In genomic region chr13:37306778-37307544, GRCh38 we compare ENCODE assay signal across 14 cellular contexts.
DNase-seq lines count a peak whose midpoint lies in the region; ATAC-seq and TF ChIP-seq lines count a peak whose summit lies in the region.
"Had no signal": no experiment of that assay in that cellular context is flagged by ENCODE, and none has a peak within 500 bp of the region (broad histone marks: within the 10 kb centered on the region; RNA-seq: fewer than 3 reads in every experiment).

No MANE protein-coding gene starts in this region.

- DNase-seq in HCEC 1CT, result peak; percentile 94
- peak; percentile 72 for DNase-seq in SW480 (ENCODE audit: low spot score)
- peak; percentile 97 for DNase-seq in fibroblast of mammary gland (ENCODE audit: low read depth)
- peak; percentile 55 for DNase-seq in smooth muscle cell of the brain vasculature (ENCODE audit: low read depth, low spot score)
- DNase-seq in activated naive CD4-positive, alpha-beta T cell treated with anti-CD3 and anti-CD28 coated beads, Interleukin-2, amount 10 ng/mL, durations not matched to agents 7 days and 5 days, result no peak
- no peak for DNase-seq in NCI-H446 treated with DMSO at 0.1 percent for 48 hours (lab: John Stamatoyannopoulos, UW)
- DNase-seq in activated CD4-positive, alpha-beta memory T cell treated with anti-CD3 and anti-CD28 coated beads, Interleukin-2, amount 10 ng/mL, durations not matched to agents 7 days and 5 days, result no peak
- DNase-seq in gastrocnemius medialis, result no peak
- DNase-seq: activated CD4-positive, CD25-positive, alpha-beta regulatory T cell treated with anti-CD3 and anti-CD28 coated beads, Interleukin-2, amount 50 U/mL, for 72 hours; activated gamma-delta T cell; dorsolateral prefrontal cortex; stimulated activated CD8-positive, alpha-beta memory T cell treated with anti-CD3 and anti-CD28 coated beads, Interleukin-4, amount 100 ng/mL, for 48 hours had no signal

- CTCF ChIA-PET in activated naive CD4-positive, alpha-beta T cell treated with anti-CD3 and anti-CD28 coated beads, Interleukin-2, amount 10 ng/mL, durations not matched to agents 7 days and 5 days (lab: Charles Lee), result no interaction called here
- CTCF ChIA-PET in activated CD4-positive, alpha-beta memory T cell treated with anti-CD3 and anti-CD28 coated beads, Interleukin-2, amount 10 ng/mL, durations not matched to agents 7 days and 5 days (lab: Charles Lee), result no interaction called here

- in situ Hi-C loops in gastrocnemius medialis (cut with MboI; ENCODE audit: low sequenced_read_pairs in 4 of 4), result no loop called here

- no peaks in the 10 kb centered on the region for H3K4me1 ChIP-seq in gastrocnemius medialis

- intact Hi-C loops in gastrocnemius medialis (cut with DNase I; ENCODE audit: low total_unique reads), result no loop called here

- no peak overlapping the region for H3K27ac Mint-ChIP-seq in activated naive CD4-positive, alpha-beta T cell treated with anti-CD3 and anti-CD28 coated beads, Interleukin-2, amount 10 ng/mL, durations not matched to agents 7 days and 5 days
- no peak overlapping the region for H3K27ac Mint-ChIP-seq in activated CD4-positive, alpha-beta memory T cell treated with anti-CD3 and anti-CD28 coated beads, Interleukin-2, amount 10 ng/mL, durations not matched to agents 7 days and 5 days

- no peak overlapping the region for H3K27ac ChIP-seq in gastrocnemius medialis
- H3K27ac ChIP-seq: dorsolateral prefrontal cortex had no signal

- H3K36me3 ChIP-seq in gastrocnemius medialis, result no peaks in the 10 kb centered on the region

- H3K9me3 Mint-ChIP-seq in activated naive CD4-positive, alpha-beta T cell treated with anti-CD3 and anti-CD28 coated beads, Interleukin-2, amount 10 ng/mL, durations not matched to agents 7 days and 5 days, result no peaks in the 10 kb centered on the region
- no peaks in the 10 kb centered on the region for H3K9me3 Mint-ChIP-seq in activated CD4-positive, alpha-beta memory T cell treated with anti-CD3 and anti-CD28 coated beads, Interleukin-2, amount 10 ng/mL, durations not matched to agents 7 days and 5 days

- TF ChIP-seq POLR2A in gastrocnemius medialis (IDR thresholded peaks at IDR 0.05), result no peak

- H3K4me3 Mint-ChIP-seq in activated naive CD4-positive, alpha-beta T cell treated with anti-CD3 and anti-CD28 coated beads, Interleukin-2, amount 10 ng/mL, durations not matched to agents 7 days and 5 days, result no peak overlapping the region
- no peak overlapping the region for H3K4me3 Mint-ChIP-seq in activated CD4-positive, alpha-beta memory T cell treated with anti-CD3 and anti-CD28 coated beads, Interleukin-2, amount 10 ng/mL, durations not matched to agents 7 days and 5 days

- ATAC-seq in gastrocnemius medialis, result no peak
- ATAC-seq: K562, Right ventricle myocardium inferior had no signal

- no peaks in the 10 kb centered on the region for H3K27me3 Mint-ChIP-seq in activated naive CD4-positive, alpha-beta T cell treated with anti-CD3 and anti-CD28 coated beads, Interleukin-2, amount 10 ng/mL, durations not matched to agents 7 days and 5 days
- H3K27me3 Mint-ChIP-seq in activated CD4-positive, alpha-beta memory T cell treated with anti-CD3 and anti-CD28 coated beads, Interleukin-2, amount 10 ng/mL, durations not matched to agents 7 days and 5 days, result no peaks in the 10 kb centered on the region

- H3K4me1 Mint-ChIP-seq in activated naive CD4-positive, alpha-beta T cell treated with anti-CD3 and anti-CD28 coated beads, Interleukin-2, amount 10 ng/mL, durations not matched to agents 7 days and 5 days, result no peaks in the 10 kb centered on the region
- no peaks in the 10 kb centered on the region for H3K4me1 Mint-ChIP-seq in activated CD4-positive, alpha-beta memory T cell treated with anti-CD3 and anti-CD28 coated beads, Interleukin-2, amount 10 ng/mL, durations not matched to agents 7 days and 5 days

- POLR2A ChIA-PET in activated CD4-positive, alpha-beta memory T cell treated with anti-CD3 and anti-CD28 coated beads, Interleukin-2, amount 10 ng/mL, durations not matched to agents 7 days and 5 days (lab: Charles Lee), result no interaction called here

- H3K36me3 Mint-ChIP-seq in activated naive CD4-positive, alpha-beta T cell treated with anti-CD3 and anti-CD28 coated beads, Interleukin-2, amount 10 ng/mL, durations not matched to agents 7 days and 5 days, result no peaks in the 10 kb centered on the region
- no peaks in the 10 kb centered on the region for H3K36me3 Mint-ChIP-seq in activated CD4-positive, alpha-beta memory T cell treated with anti-CD3 and anti-CD28 coated beads, Interleukin-2, amount 10 ng/mL, durations not matched to agents 7 days and 5 days (ENCODE audit: low read depth)

- H3K4me3 ChIP-seq in fibroblast of mammary gland (ENCODE audit: control insufficient read depth, low read depth, low read length) (no peak overlapping the region), gastrocnemius medialis (no peak overlapping the region)
- H3K4me3 ChIP-seq: dorsolateral prefrontal cortex, K562 had no signal

- no peaks in the 10 kb centered on the region for H3K27me3 ChIP-seq in gastrocnemius medialis
- H3K27me3 ChIP-seq: dorsolateral prefrontal cortex had no signal

- no peaks in the 10 kb centered on the region for H3K9me3 ChIP-seq in gastrocnemius medialis

- no peak for TF ChIP-seq CTCF in fibroblast of mammary gland (conservative IDR thresholded peaks at IDR 0.05; ENCODE audit: control insufficient read depth, insufficient read depth, low read depth, low read length)
- no peak for TF ChIP-seq CTCF in gastrocnemius medialis (IDR thresholded peaks at IDR 0.05 in 4 of 5, conservative IDR thresholded peaks at IDR 0.05 in 1 of 5)

Comparison
In these comparisons a context has a peak if more than half of its experiments do, and no peak if none do; other contexts are left out.
1. DNase-seq: peak in HCEC 1CT (single experiment), SW480 (single experiment), fibroblast of mammary gland (single experiment) and smooth muscle cell of the brain vasculature (single experiment); none in activated naive CD4-positive, alpha-beta T cell treated with anti-CD3 and anti-CD28 coated beads, Interleukin-2, amount 10 ng/mL, durations not matched to agents 7 days and 5 days (single experiment), NCI-H446 treated with DMSO at 0.1 percent for 48 hours (single experiment), activated CD4-positive, alpha-beta memory T cell treated with anti-CD3 and anti-CD28 coated beads, Interleukin-2, amount 10 ng/mL, durations not matched to agents 7 days and 5 days (single experiment) and gastrocnemius medialis (0 of 2).